Comparison of ENCODE assay signal across 20 cellular contexts in the genomic region with DNA sequence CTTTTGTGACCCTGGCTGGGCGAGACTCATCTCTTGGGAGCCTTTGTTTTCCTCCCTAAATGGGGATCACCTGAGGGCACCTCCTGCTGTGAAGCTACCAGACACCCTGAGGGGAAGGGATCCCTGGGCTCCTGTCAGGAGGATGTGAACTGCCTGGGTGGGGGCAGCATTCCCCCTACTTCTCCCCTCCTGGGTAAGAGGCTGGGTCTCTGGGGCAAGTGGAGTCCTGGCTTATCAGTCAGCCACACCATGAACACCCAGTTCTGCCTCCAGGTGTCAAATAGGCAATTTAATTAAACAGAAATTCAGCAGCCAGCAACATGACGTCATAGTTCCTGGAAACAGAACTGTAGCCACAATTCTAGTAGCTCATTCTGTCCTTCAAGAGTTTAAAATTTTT.
DNase-seq lines count a peak whose midpoint lies in the region; ATAC-seq and TF ChIP-seq lines count a peak whose summit lies in the region.
"Had no signal": no experiment of that assay in that cellular context is flagged by ENCODE, and none has a peak within 500 bp of the region (broad histone marks: within the 10 kb centered on the region; RNA-seq: fewer than 3 reads in every experiment).

No MANE protein-coding gene starts in this region.

- TF ChIP-seq EP300 in stomach (IDR thresholded peaks at IDR 0.05) (no peak), tibial nerve (IDR thresholded peaks at IDR 0.05) (no peak)

- no peaks in the 10 kb centered on the region for H3K4me1 ChIP-seq in heart right ventricle
- no peaks in the 10 kb centered on the region for H3K4me1 ChIP-seq in body of pancreas
- peaks cover 0 to 17% (median 7%) of the 10 kb centered on the region in 4 donors for H3K4me1 ChIP-seq in stomach
- H3K4me1 ChIP-seq in tibial nerve = no peaks in the 10 kb centered on the region
- H3K4me1 ChIP-seq: heart left ventricle had no signal

- WGBS in heart right ventricle, 2 donors = 71 to 80% methylated on average over 2 of the region's 2 CpGs
- 45 to 63% methylated on average over 2 of the region's 2 CpGs for WGBS in body of pancreas, 2 donors
- WGBS in stomach, 5 donors = 42 to 53% (median 47%) methylated on average over 2 of the region's 2 CpGs
- WGBS in tibial nerve, 2 donors = 67 to 70% methylated on average over 2 of the region's 2 CpGs

- no peak for TF ChIP-seq POLR2A in body of pancreas (IDR thresholded peaks at IDR 0.05)
- TF ChIP-seq POLR2A in stomach (IDR thresholded peaks at IDR 0.05) = no peak
- no peak for TF ChIP-seq POLR2A in tibial nerve (IDR thresholded peaks at IDR 0.05)

- H3K27me3 ChIP-seq in heart right ventricle = peaks cover 0 to 17% (median 0%) of the 10 kb centered on the region in 7 donors
- H3K27me3 ChIP-seq in body of pancreas = no peaks in the 10 kb centered on the region
- H3K27me3 ChIP-seq in stomach = no peaks in the 10 kb centered on the region
- H3K27me3 ChIP-seq in tibial nerve = no peaks in the 10 kb centered on the region

- TF ChIP-seq CTCF in heart right ventricle (IDR thresholded peaks at IDR 0.05) = no peak
- TF ChIP-seq CTCF in body of pancreas (IDR thresholded peaks at IDR 0.05) = no peak
- TF ChIP-seq CTCF in stomach (IDR thresholded peaks at IDR 0.05) = no peak
- no peak for TF ChIP-seq CTCF in tibial nerve (IDR thresholded peaks at IDR 0.05)

- no peaks in the 10 kb centered on the region for H3K36me3 ChIP-seq in heart right ventricle
- H3K36me3 ChIP-seq in body of pancreas (replicated peaks in 1 of 2; ENCODE audit: insufficient read depth in 1 of 2, low read depth in 2 of 2) = no peaks in the 10 kb centered on the region
- no peaks in the 10 kb centered on the region for H3K36me3 ChIP-seq in stomach
- H3K36me3 ChIP-seq in tibial nerve = no peaks in the 10 kb centered on the region
- H3K36me3 ChIP-seq: heart left ventricle had no signal

- DNase-seq in cardiac septum (ENCODE audit: low spot score) = peak; percentile 31
- DNase-seq in heart right ventricle = no peak
- DNase-seq in NCI-H146 (lab: John Stamatoyannopoulos, UW) = peak; percentile 87
- DNase-seq in body of pancreas = peak; percentile 8 to 33 (median 16)
- DNase-seq in stomach = peak; percentile 28
- DNase-seq in tibial nerve (ENCODE audit: low spot score in 2 of 2) = no peak
- DNase-seq in activated CD4-positive, alpha-beta T cell treated with anti-CD3 and anti-CD28 coated beads for 4 hours = no peak
- DNase-seq: activated B cell treated with CpG ODN at 0.5 μM for 24 hours, activated gamma-delta T cell treated with Interleukin-2 at 50 U/mL for 16 hours, AML-193, anterior cingulate cortex, HFFc6, immature natural killer cell, mammary epithelial cell, naive B cell, NCI-H1694, NCI-H446 treated with DMSO at 0.1 percent for 48 hours had no signal

- H3K9me3 ChIP-seq in heart right ventricle (no peaks in the 10 kb centered on the region), body of pancreas (no peaks in the 10 kb centered on the region), stomach (no peaks in the 10 kb centered on the region), tibial nerve (no peaks in the 10 kb centered on the region)
- H3K9me3 ChIP-seq: heart left ventricle had no signal

- H3K4me3 ChIP-seq in heart right ventricle (no peak overlapping the region), body of pancreas (no peak overlapping the region), stomach (no peak overlapping the region), tibial nerve (no peak overlapping the region)
- H3K4me3 ChIP-seq: heart left ventricle, skin epidermis had no signal

- H3K27ac ChIP-seq in heart right ventricle = no peak overlapping the region
- H3K27ac ChIP-seq in body of pancreas = no peak overlapping the region
- peak overlapping the region in 2 of 5 donors; percentile 18 to 21 for H3K27ac ChIP-seq in stomach
- no peak overlapping the region for H3K27ac ChIP-seq in tibial nerve
- H3K27ac ChIP-seq: heart left ventricle, skin epidermis had no signal

- ATAC-seq in heart right ventricle = no peak
- no peak for ATAC-seq in body of pancreas
- ATAC-seq in GM18867 (IDR thresholded peaks at IDR 0.05; ENCODE audit: unreplicated experiment) = no peak
- ATAC-seq: heart left ventricle had no signal

- intact Hi-C loops in cardiac septum (cut with DNase I) = no loop called here
- intact Hi-C loops in heart right ventricle (cut with DNase I) = no loop called here
- intact Hi-C loops in body of pancreas (cut with DNase I) = no loop called here
- intact Hi-C loops in stomach (cut with DNase I; ENCODE audit: low total_unique reads) = no loop called here

Comparison
In these comparisons a context has a peak if more than half of its experiments do, and no peak if none do; other contexts are left out.
1. DNase-seq: peak in cardiac septum (single experiment), NCI-H146 (single experiment), body of pancreas (4 of 4) and stomach (single experiment); none in heart right ventricle (0 of 2), tibial nerve (0 of 2) and activated CD4-positive, alpha-beta T cell treated with anti-CD3 and anti-CD28 coated beads for 4 hours (0 of 2).